25 cellular contexts compared by ENCODE assay signal in the genomic region with DNA sequence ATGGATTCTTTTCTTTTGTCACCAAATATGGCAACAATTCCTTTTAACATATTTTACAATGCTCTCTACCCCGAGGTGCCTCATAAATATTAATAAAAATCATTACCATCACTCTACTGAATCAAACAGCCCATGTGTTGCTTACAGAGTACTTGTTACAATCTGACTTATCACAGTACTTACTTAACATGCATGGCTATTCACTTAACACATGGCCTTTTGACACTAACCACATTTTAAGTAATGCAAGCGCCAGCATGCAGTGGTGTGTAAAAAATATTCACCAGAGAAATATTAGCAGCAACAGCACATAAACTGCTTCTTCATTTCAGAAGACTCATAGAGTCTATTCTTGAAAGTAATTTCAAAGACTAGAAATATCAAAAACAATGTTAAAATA.
DNase-seq lines count a peak whose midpoint lies in the region; ATAC-seq and TF ChIP-seq lines count a peak whose summit lies in the region.
"Had no signal": no experiment of that assay in that cellular context is flagged by ENCODE, and none has a peak within 500 bp of the region (broad histone marks: within the 10 kb centered on the region; RNA-seq: fewer than 3 reads in every experiment).

No MANE protein-coding gene starts in this region.

- H3K27me3 Mint-ChIP-seq in MCF 10A (ENCODE audit: insufficient read depth, unreplicated experiment) = no peaks in the 10 kb centered on the region
- no peaks in the 10 kb centered on the region for H3K27me3 Mint-ChIP-seq in stimulated activated naive B cell treated with anti-CD40 and anti-IgM and Interleukin-4, amounts not matched to agents 10 μg/mL and 1 μg/mL and 100 μg/mL, for 72 hours

- no peak overlapping the region for H3K9ac ChIP-seq in mammary epithelial cell (ENCODE audit: insufficient read depth, low read length)
- peak overlapping the region; percentile 35 for H3K9ac ChIP-seq in SK-N-MC (ENCODE audit: insufficient read length)
- H3K9ac ChIP-seq: BLaER1 had no signal

- intact Hi-C loops in mammary epithelial cell (cut with micrococcal nuclease) (no loop called here), MCF 10A (cut with micrococcal nuclease) (no loop called here)

- no peak overlapping the region for H3K4me3 ChIP-seq in mammary epithelial cell (replicated peaks in 1 of 3; ENCODE audit: insufficient read depth in 1 of 3, low read depth in 2 of 3, low read length in 3 of 3)
- peak overlapping the region; percentile 51 for H3K4me3 ChIP-seq in SK-N-MC
- H3K4me3 ChIP-seq: BLaER1, GM12878 had no signal

- H3K27ac ChIP-seq in mammary epithelial cell (ENCODE audit: insufficient read depth, low read depth, low read length) (no peak overlapping the region), SK-N-MC (peak overlapping the region; percentile 67), foreskin keratinocyte (no peak overlapping the region)
- H3K27ac ChIP-seq: BLaER1 had no signal

- H3K9me3 Mint-ChIP-seq in MCF 10A (ENCODE audit: unreplicated experiment) = no peaks in the 10 kb centered on the region
- H3K9me3 Mint-ChIP-seq in stimulated activated naive B cell treated with anti-CD40 and anti-IgM and Interleukin-4, amounts not matched to agents 10 μg/mL and 1 μg/mL and 100 μg/mL, for 72 hours = peaks cover 0 to 1% of the 10 kb centered on the region in 2 donors
- H3K9me3 Mint-ChIP-seq: CD8-positive, alpha-beta memory T cell had no signal

- no peaks in the 10 kb centered on the region for H3K4me1 ChIP-seq in mammary epithelial cell (ENCODE audit: insufficient read depth, low read length)
- no peaks in the 10 kb centered on the region for H3K4me1 ChIP-seq in foreskin keratinocyte
- H3K4me1 ChIP-seq: BE2C, BLaER1 had no signal

- DNase-seq in mammary epithelial cell = peak; percentile 21
- DNase-seq in MCF 10A (ENCODE audit: unreplicated experiment) = no peak
- no peak for DNase-seq in SK-N-MC (ENCODE audit: low read depth, low spot score)
- peak; percentile 2 to 39 for DNase-seq in foreskin keratinocyte
- no peak for DNase-seq in stimulated activated naive B cell treated with anti-CD40 and anti-IgM and Interleukin-4, amounts not matched to agents 10 μg/mL and 1 μg/mL and 100 μg/mL, for 72 hours
- no peak for DNase-seq in NCI-H1436 treated with DMSO at 0.1 percent for 48 hours (lab: John Stamatoyannopoulos, UW)
- DNase-seq: 8988T; ACHN; BE2C; C1 segment of cervical spinal cord; CD4-positive, alpha-beta memory T cell; CD4-positive, CD25-positive, alpha-beta regulatory T cell; CD8-positive, alpha-beta memory T cell; COR-L47; DMS153; DMS53; DMS79; DND-41; EL; GDM1 had no signal

- H3K79me2 ChIP-seq in mammary epithelial cell (ENCODE audit: insufficient read depth, low read length) = no peaks in the 10 kb centered on the region

- H3K27me3 ChIP-seq in mammary epithelial cell (ENCODE audit: insufficient read depth, low read length) (no peaks in the 10 kb centered on the region), foreskin keratinocyte (no peaks in the 10 kb centered on the region)
- H3K27me3 ChIP-seq: BE2C, BLaER1 had no signal

- TF ChIP-seq CTCF in mammary epithelial cell (conservative IDR thresholded peaks at IDR 0.05 in 1 of 2, IDR thresholded peaks at IDR 0.05 in 1 of 2; ENCODE audit: extremely low read depth in 1 of 2, insufficient read depth in 1 of 2, low read depth in 1 of 2, low read length in 2 of 2) (no peak), MCF 10A (IDR thresholded peaks at IDR 0.05; ENCODE audit: unreplicated experiment) (no peak), foreskin keratinocyte (conservative IDR thresholded peaks at IDR 0.05) (no peak)

- H3K27ac Mint-ChIP-seq in MCF 10A (ENCODE audit: low read depth, unreplicated experiment) = no peak overlapping the region
- H3K27ac Mint-ChIP-seq in stimulated activated naive B cell treated with anti-CD40 and anti-IgM and Interleukin-4, amounts not matched to agents 10 μg/mL and 1 μg/mL and 100 μg/mL, for 72 hours = no peak overlapping the region
- H3K27ac Mint-ChIP-seq: CD14-positive monocyte; CD4-positive, alpha-beta memory T cell; CD4-positive, CD25-positive, alpha-beta regulatory T cell had no signal

- no peaks in the 10 kb centered on the region for H3K4me1 Mint-ChIP-seq in MCF 10A (ENCODE audit: insufficient read depth, unreplicated experiment)
- peaks cover 0 to 6% of the 10 kb centered on the region in 2 donors for H3K4me1 Mint-ChIP-seq in stimulated activated naive B cell treated with anti-CD40 and anti-IgM and Interleukin-4, amounts not matched to agents 10 μg/mL and 1 μg/mL and 100 μg/mL, for 72 hours
- H3K4me1 Mint-ChIP-seq: CD14-positive monocyte; CD4-positive, alpha-beta memory T cell; CD4-positive, CD25-positive, alpha-beta regulatory T cell; CD8-positive, alpha-beta memory T cell had no signal

- CTCF ChIA-PET in mammary epithelial cell (lab: Charles Lee; ENCODE audit: low non-redundant PET) = no interaction called here
- CTCF ChIA-PET in MCF 10A (lab: Yijun Ruan, JAX) = no interaction called here

- POLR2A ChIA-PET in MCF 10A (lab: Yijun Ruan, JAX) = no interaction called here

- H3K4me3 Mint-ChIP-seq in MCF 10A (ENCODE audit: unreplicated experiment) = no peak overlapping the region
- H3K4me3 Mint-ChIP-seq in stimulated activated naive B cell treated with anti-CD40 and anti-IgM and Interleukin-4, amounts not matched to agents 10 μg/mL and 1 μg/mL and 100 μg/mL, for 72 hours = no peak overlapping the region
- H3K4me3 Mint-ChIP-seq: CD14-positive monocyte; CD4-positive, alpha-beta memory T cell; CD4-positive, CD25-positive, alpha-beta regulatory T cell; CD8-positive, alpha-beta memory T cell had no signal

- H3K9me3 ChIP-seq in mammary epithelial cell (replicated peaks; ENCODE audit: insufficient read depth, low read length) (no peaks in the 10 kb centered on the region), SK-N-MC (ENCODE audit: low read depth, low read length) (no peaks in the 10 kb centered on the region; the same call in 1 of the 2 replicates)
- H3K9me3 ChIP-seq: BE2C had no signal

- no peak for ATAC-seq in foreskin keratinocyte
- ATAC-seq in stimulated activated naive B cell treated with anti-CD40 and anti-IgM and Interleukin-4, amounts not matched to agents 10 μg/mL and 1 μg/mL and 100 μg/mL, for 72 hours (replicated peaks) = peak; percentile 75 to 82
- no peak for ATAC-seq in GM19035 (IDR thresholded peaks at IDR 0.05; ENCODE audit: unreplicated experiment)
- ATAC-seq in GM18870 (IDR thresholded peaks at IDR 0.05; ENCODE audit: unreplicated experiment) = no peak
- ATAC-seq: GM12878 had no signal

- H3K36me3 Mint-ChIP-seq in MCF 10A (ENCODE audit: insufficient read depth, unreplicated experiment) = no peaks in the 10 kb centered on the region
- no peaks in the 10 kb centered on the region for H3K36me3 Mint-ChIP-seq in stimulated activated naive B cell treated with anti-CD40 and anti-IgM and Interleukin-4, amounts not matched to agents 10 μg/mL and 1 μg/mL and 100 μg/mL, for 72 hours
- H3K36me3 Mint-ChIP-seq: CD14-positive monocyte; CD4-positive, alpha-beta memory T cell had no signal

- dilution Hi-C loops in mammary epithelial cell (cut with HindIII; ENCODE audit: low sequenced_read_pairs) = no loop called here

- WGBS in mammary epithelial cell (ENCODE audit: low coverage, missing lambda C conversion rate) = 43% methylated on average over 2 of the region's 2 CpGs

- H4K20me1 ChIP-seq in mammary epithelial cell (ENCODE audit: insufficient read depth, low read length) = no peaks in the 10 kb centered on the region
- H4K20me1 ChIP-seq: BLaER1 had no signal

- no TSS peak for BruUV-seq in mammary epithelial cell (replicated peaks; lab: Mats Ljungman, UMichigan)
- no TSS peak for BruUV-seq in MCF 10A (replicated peaks; lab: Mats Ljungman, UMichigan)

- in situ Hi-C loops in mammary epithelial cell (cut with MboI; ENCODE audit: low sequenced_read_pairs in 2 of 2) = loop anchor here (25.0 kb wide), 1 partner anchor 167 kb away; no protein-coding TSS in a partner anchor

- H3K36me3 ChIP-seq in mammary epithelial cell (ENCODE audit: insufficient read depth, low read length) (no peaks in the 10 kb centered on the region), SK-N-MC (ENCODE audit: insufficient read depth, low read length) (no peaks in the 10 kb centered on the region)
- H3K36me3 ChIP-seq: BE2C, BLaER1 had no signal

- H3K4me2 ChIP-seq in mammary epithelial cell (ENCODE audit: insufficient read depth, low read depth, low read length) = no peak overlapping the region
- H3K4me2 ChIP-seq: BLaER1 had no signal

- no peak overlapping the region for H2AFZ ChIP-seq in mammary epithelial cell (ENCODE audit: low read depth, low read length)

Comparison
In these comparisons a context has a peak if more than half of its experiments do, and no peak if none do; other contexts are left out.
1. DNase-seq: peak in mammary epithelial cell (single experiment) and foreskin keratinocyte (2 of 2); none in MCF 10A (single experiment), SK-N-MC (single experiment), stimulated activated naive B cell treated with anti-CD40 and anti-IgM and Interleukin-4, amounts not matched to agents 10 μg/mL and 1 μg/mL and 100 μg/mL, for 72 hours (single experiment) and NCI-H1436 treated with DMSO at 0.1 percent for 48 hours (single experiment).
2. ATAC-seq: peak in stimulated activated naive B cell treated with anti-CD40 and anti-IgM and Interleukin-4, amounts not matched to agents 10 μg/mL and 1 μg/mL and 100 μg/mL, for 72 hours (2 of 2); none in foreskin keratinocyte (single experiment), GM19035 (single experiment) and GM18870 (single experiment).